ENCODE assay signal across 34 cellular contexts in genomic region chr1:19866029-19866428, GRCh38. TPM values are rescaled to one million over a fixed set of nuclear protein-coding genes. Genes with fewer than 3 reads are reported as not detected.
"Had no signal": no experiment of that assay in that cellular context is flagged by ENCODE, and none has a peak within 500 bp of the region (broad histone marks: within the 10 kb centered on the region; RNA-seq: fewer than 3 reads in every experiment).

No MANE protein-coding gene starts in this region.

- H3K27me3 ChIP-seq: ascending aorta, brain microvascular endothelial cell, foreskin keratinocyte had no signal

- FAIRE-seq: bronchial epithelial cell had no signal

- ATAC-seq: activated naive CD4-positive, alpha-beta T cell treated with anti-CD3 and anti-CD28 coated beads, Interleukin-2, amount 50 U/mL, for 72 hours; activated T-cell treated with anti-CD3 and anti-CD28 coated beads, Interleukin-2, amount 50 U/mL, for 72 hours; esophagus mucosa; foreskin keratinocyte; gastroesophageal sphincter; WTC11 had no signal

- H3K4me3 ChIP-seq: ascending aorta, coronary artery, dorsolateral prefrontal cortex, gastroesophageal sphincter had no signal

- H3K27ac ChIP-seq: ascending aorta, brain microvascular endothelial cell, coronary artery, dorsolateral prefrontal cortex, foreskin keratinocyte, gastroesophageal sphincter, VCaP had no signal

- H3K4me3 Mint-ChIP-seq: activated CD4-positive, alpha-beta memory T cell treated with anti-CD3 and anti-CD28 coated beads, Interleukin-2, amount 10 ng/mL, durations not matched to agents 7 days and 5 days; activated CD4-positive, alpha-beta T cell treated with anti-CD3 and anti-CD28 coated beads, Interleukin-2, amount 10 ng/mL, durations not matched to agents 7 days and 5 days; activated naive CD4-positive, alpha-beta T cell treated with anti-CD3 and anti-CD28 coated beads, Interleukin-2, amount 10 ng/mL, durations not matched to agents 7 days and 5 days; activated naive CD8-positive, alpha-beta T cell treated with anti-CD3 and anti-CD28 coated beads, Interleukin-2, amount 10 ng/mL, durations not matched to agents 7 days and 5 days; activated T-cell treated with anti-CD3 and anti-CD28 coated beads, Interleukin-2, amount 50 U/mL, for 24 hours; activated T-cell treated with anti-CD3 and anti-CD28 coated beads, Interleukin-2, amount 50 U/mL, for 72 hours; central memory CD8-positive, alpha-beta T cell; dendritic cell treated with granulocyte-macrophage colony-stimulating factor and Interleukin-4, amounts not matched to agents 40 ng/mL and 50 ng/mL, for 4 days; endodermal cell; WTC11 had no signal

- DNase-seq: activated CD4-positive, alpha-beta memory T cell treated with anti-CD3 and anti-CD28 coated beads, Interleukin-2, amount 10 ng/mL, durations not matched to agents 7 days and 5 days; activated CD4-positive, alpha-beta T cell treated with anti-CD3 and anti-CD28 coated beads for 1 hour; activated CD4-positive, alpha-beta T cell treated with anti-CD3 and anti-CD28 coated beads for 4 hours; activated CD4-positive, alpha-beta T cell treated with anti-CD3 and anti-CD28 coated beads, Interleukin-2, amount 10 ng/mL, durations not matched to agents 7 days and 5 days; activated CD4-positive, alpha-beta T cell treated with anti-CD3 and anti-CD28 coated beads, Interleukin-2, amount 50 U/mL, for 4 hours; activated CD8-positive, alpha-beta memory T cell treated with anti-CD3 and anti-CD28 coated beads, Interleukin-2, amount 50 U/mL, for 48 hours; activated gamma-delta T cell; activated naive CD4-positive, alpha-beta T cell; activated naive CD4-positive, alpha-beta T cell treated with anti-CD3 and anti-CD28 coated beads, Interleukin-2, amount 10 ng/mL, durations not matched to agents 7 days and 5 days; activated naive CD8-positive, alpha-beta T cell treated with anti-CD3 and anti-CD28 coated beads, Interleukin-2, amount 10 ng/mL, durations not matched to agents 7 days and 5 days; activated T-cell treated with anti-CD3 and anti-CD28 coated beads for 4 hours; activated T-cell treated with anti-CD3 and anti-CD28 coated beads, Interleukin-2, amount 50 U/mL, for 24 hours; activated T-cell treated with anti-CD3 and anti-CD28 coated beads, Interleukin-2, amount 50 U/mL, for 72 hours; dorsolateral prefrontal cortex; effector memory CD4-positive, alpha-beta T cell; endodermal cell; foreskin keratinocyte; T-helper 2 cell had no signal

- H3K4me1 Mint-ChIP-seq: activated CD4-positive, alpha-beta memory T cell treated with anti-CD3 and anti-CD28 coated beads, Interleukin-2, amount 10 ng/mL, durations not matched to agents 7 days and 5 days; activated CD4-positive, alpha-beta T cell treated with anti-CD3 and anti-CD28 coated beads, Interleukin-2, amount 10 ng/mL, durations not matched to agents 7 days and 5 days; activated naive CD4-positive, alpha-beta T cell treated with anti-CD3 and anti-CD28 coated beads, Interleukin-2, amount 10 ng/mL, durations not matched to agents 7 days and 5 days; activated naive CD8-positive, alpha-beta T cell treated with anti-CD3 and anti-CD28 coated beads, Interleukin-2, amount 10 ng/mL, durations not matched to agents 7 days and 5 days; central memory CD8-positive, alpha-beta T cell; endodermal cell; WTC11 had no signal

- H3K27ac Mint-ChIP-seq: activated CD4-positive, alpha-beta memory T cell treated with anti-CD3 and anti-CD28 coated beads, Interleukin-2, amount 10 ng/mL, durations not matched to agents 7 days and 5 days; activated CD4-positive, alpha-beta T cell treated with anti-CD3 and anti-CD28 coated beads, Interleukin-2, amount 10 ng/mL, durations not matched to agents 7 days and 5 days; activated naive CD4-positive, alpha-beta T cell treated with anti-CD3 and anti-CD28 coated beads, Interleukin-2, amount 10 ng/mL, durations not matched to agents 7 days and 5 days; activated naive CD4-positive, alpha-beta T cell treated with anti-CD3 and anti-CD28 coated beads, Interleukin-2, amount 50 U/mL, for 72 hours; activated naive CD8-positive, alpha-beta T cell treated with anti-CD3 and anti-CD28 coated beads, Interleukin-2, amount 10 ng/mL, durations not matched to agents 7 days and 5 days; activated T-cell treated with anti-CD3 and anti-CD28 coated beads, Interleukin-2, amount 50 U/mL, for 24 hours; activated T-cell treated with anti-CD3 and anti-CD28 coated beads, Interleukin-2, amount 50 U/mL, for 72 hours; dendritic cell treated with granulocyte-macrophage colony-stimulating factor and Interleukin-4, amounts not matched to agents 40 ng/mL and 50 ng/mL, for 4 days; endodermal cell; WTC11 had no signal

- H3K36me3 ChIP-seq: ascending aorta, brain microvascular endothelial cell, gastroesophageal sphincter had no signal

- H3K4me1 ChIP-seq: ascending aorta, foreskin keratinocyte, gastroesophageal sphincter had no signal

- H3K36me3 Mint-ChIP-seq: activated naive CD4-positive, alpha-beta T cell treated with anti-CD3 and anti-CD28 coated beads, Interleukin-2, amount 10 ng/mL, durations not matched to agents 7 days and 5 days; activated naive CD8-positive, alpha-beta T cell treated with anti-CD3 and anti-CD28 coated beads, Interleukin-2, amount 10 ng/mL, durations not matched to agents 7 days and 5 days had no signal

RNA-seq across cellular contexts. Expression of gene RNF186, which starts 50.9 kb away (rescaled TPM):
- total RNA-seq: activated CD4-positive, alpha-beta memory T cell treated with anti-CD3 and anti-CD28 coated beads, Interleukin-2, amount 10 ng/mL, durations not matched to agents 7 days and 5 days; activated CD4-positive, alpha-beta T cell treated with anti-CD3 and anti-CD28 coated beads, Interleukin-2, amount 10 ng/mL, durations not matched to agents 7 days and 5 days; activated naive CD4-positive, alpha-beta T cell treated with anti-CD3 and anti-CD28 coated beads, Interleukin-2, amount 50 U/mL, for 72 hours; activated naive CD8-positive, alpha-beta T cell treated with anti-CD3 and anti-CD28 coated beads, Interleukin-2, amount 10 ng/mL, durations not matched to agents 7 days and 5 days; activated T-cell treated with anti-CD3 and anti-CD28 coated beads, Interleukin-2, amount 50 U/mL, for 72 hours; ascending aorta; bronchial epithelial cell; cardiac septum; cerebellum; dorsolateral prefrontal cortex; endodermal cell; epithelial cell of proximal tubule; foreskin keratinocyte; gastroesophageal sphincter; glomerular endothelial cell; T-helper 1 cell treated with Interleukin-12 subunit alpha and Interleukin-12 subunit beta and Interleukin-4 antibody, amounts not matched to agents 30 ng/mL and 1 ng/mL, for 36 hours; WTC11 had no signal
- polyA plus RNA-seq: foreskin keratinocyte had no signal

RNA-seq across cellular contexts. Expression of gene PLA2G2E, which starts 57.4 kb away (rescaled TPM):
- total RNA-seq: activated CD4-positive, alpha-beta memory T cell treated with anti-CD3 and anti-CD28 coated beads, Interleukin-2, amount 10 ng/mL, durations not matched to agents 7 days and 5 days; activated CD4-positive, alpha-beta T cell treated with anti-CD3 and anti-CD28 coated beads, Interleukin-2, amount 10 ng/mL, durations not matched to agents 7 days and 5 days; activated naive CD4-positive, alpha-beta T cell treated with anti-CD3 and anti-CD28 coated beads, Interleukin-2, amount 50 U/mL, for 72 hours; activated naive CD8-positive, alpha-beta T cell treated with anti-CD3 and anti-CD28 coated beads, Interleukin-2, amount 10 ng/mL, durations not matched to agents 7 days and 5 days; activated T-cell treated with anti-CD3 and anti-CD28 coated beads, Interleukin-2, amount 50 U/mL, for 72 hours; ascending aorta; bronchial epithelial cell; cardiac septum; cerebellum; dorsolateral prefrontal cortex; endodermal cell; epithelial cell of proximal tubule; esophagus mucosa; foreskin keratinocyte; gastroesophageal sphincter; glomerular endothelial cell; T-helper 1 cell treated with Interleukin-12 subunit alpha and Interleukin-12 subunit beta and Interleukin-4 antibody, amounts not matched to agents 30 ng/mL and 1 ng/mL, for 36 hours; WTC11 had no signal
- polyA plus RNA-seq: foreskin keratinocyte had no signal
